ENCODE assay signal across 22 cellular contexts in genomic region chr11:117873828-117874125, GRCh38. TPM values are rescaled to one million over a fixed set of nuclear protein-coding genes. Genes with fewer than 3 reads are reported as not detected.
DNase-seq lines count a peak whose midpoint lies in the region; ATAC-seq and TF ChIP-seq lines count a peak whose summit lies in the region.
"Had no signal": no experiment of that assay in that cellular context is flagged by ENCODE, and none has a peak within 500 bp of the region (broad histone marks: within the 10 kb centered on the region; RNA-seq: fewer than 3 reads in every experiment).

No MANE protein-coding gene starts in this region.

- ATAC-seq in WTC11: no peak
- ATAC-seq in upper lobe of right lung: no peak
- ATAC-seq: left colon, mucosa of descending colon, SK-N-SH treated with all-trans-retinoic acid at 6 μM for 48 hours had no signal

- intact Hi-C loops in esophagus muscularis mucosa (cut with DNase I): no loop called here
- intact Hi-C loops in ovary (cut with DNase I): no loop called here
- intact Hi-C loops in upper lobe of right lung (cut with DNase I): no loop called here
- intact Hi-C loops in activated naive CD4-positive, alpha-beta T cell treated with anti-CD3 and anti-CD28 coated beads for 36 hours (cut with micrococcal nuclease): no loop called here

- H3K36me3 ChIP-seq in esophagus muscularis mucosa (no peaks in the 10 kb centered on the region), ovary (no peaks in the 10 kb centered on the region), upper lobe of right lung (no peaks in the 10 kb centered on the region)
- H3K36me3 ChIP-seq: right lobe of liver, suprapubic skin had no signal

- H3K4me3 ChIP-seq in esophagus muscularis mucosa: peak overlapping the region in 1 of 4 donors; percentile 64
- H3K4me3 ChIP-seq in ovary: no peak overlapping the region
- H3K4me3 ChIP-seq in upper lobe of right lung: peak overlapping the region; percentile 55
- H3K4me3 ChIP-seq: mucosa of descending colon, right lobe of liver had no signal

- no peaks in the 10 kb centered on the region for H3K9me3 Mint-ChIP-seq in WTC11
- no peaks in the 10 kb centered on the region for H3K9me3 Mint-ChIP-seq in activated naive CD4-positive, alpha-beta T cell treated with anti-CD3 and anti-CD28 coated beads for 36 hours
- H3K9me3 Mint-ChIP-seq: activated B cell treated with CpG ODN at 0.5 μM for 24 hours; T-helper 2 cell treated with Interferon-gamma antibody and Interleukin-4, amounts not matched to agents 5 μg/mL and 100 μg/mL, for 36 hours had no signal

- CTCF ChIA-PET in WTC11 (lab: Charles Lee): no interaction called here
- CTCF ChIA-PET in activated naive CD4-positive, alpha-beta T cell treated with anti-CD3 and anti-CD28 coated beads for 36 hours (lab: Charles Lee): no interaction called here

- H3K4me1 Mint-ChIP-seq in WTC11: peaks cover 59% of the 10 kb centered on the region
- H3K4me1 Mint-ChIP-seq in activated naive CD4-positive, alpha-beta T cell treated with anti-CD3 and anti-CD28 coated beads for 36 hours (ENCODE audit: low read depth): peaks cover 29% of the 10 kb centered on the region

- TF ChIP-seq CTCF in WTC11 (IDR thresholded peaks at IDR 0.05) (no peak), esophagus muscularis mucosa (IDR thresholded peaks at IDR 0.05) (no peak), ovary (IDR thresholded peaks at IDR 0.05) (no peak), upper lobe of right lung (IDR thresholded peaks at IDR 0.05) (no peak), GM13977 (IDR thresholded peaks at IDR 0.05; ENCODE audit: extremely low read depth, insufficient read depth, missing control alignments) (no peak)

- POLR2A ChIA-PET in WTC11 (lab: Charles Lee): no interaction called here

- peaks cover 84% of the 10 kb centered on the region for H3K27me3 Mint-ChIP-seq in WTC11 (ENCODE audit: low read depth)
- peaks cover 47% of the 10 kb centered on the region for H3K27me3 Mint-ChIP-seq in activated naive CD4-positive, alpha-beta T cell treated with anti-CD3 and anti-CD28 coated beads for 36 hours (ENCODE audit: low read depth)

- peak overlapping the region; percentile 95 for H3K4me3 Mint-ChIP-seq in WTC11
- H3K4me3 Mint-ChIP-seq in activated naive CD4-positive, alpha-beta T cell treated with anti-CD3 and anti-CD28 coated beads for 36 hours: no peak overlapping the region
- H3K4me3 Mint-ChIP-seq: activated B cell treated with CpG ODN at 0.5 μM for 24 hours; T-helper 2 cell treated with Interferon-gamma antibody and Interleukin-4, amounts not matched to agents 5 μg/mL and 100 μg/mL, for 36 hours had no signal

- no peak overlapping the region for H3K27ac Mint-ChIP-seq in WTC11
- no peak overlapping the region for H3K27ac Mint-ChIP-seq in activated naive CD4-positive, alpha-beta T cell treated with anti-CD3 and anti-CD28 coated beads for 36 hours
- H3K27ac Mint-ChIP-seq: activated B cell treated with CpG ODN at 0.5 μM for 24 hours; T-helper 2 cell treated with Interferon-gamma antibody and Interleukin-4, amounts not matched to agents 5 μg/mL and 100 μg/mL, for 36 hours had no signal

- in situ Hi-C loops in GM13977 (cut with MboI; ENCODE audit: low pct_unique_long_range_greater_than_20kb, low sequenced_read_pairs, unreplicated experiment): no loop called here

- TF ChIP-seq EP300 in esophagus muscularis mucosa (IDR thresholded peaks at IDR 0.05) (no peak), ovary (IDR thresholded peaks at IDR 0.05) (no peak)

- DNase-seq in WTC11 (ENCODE audit: low spot score) (no peak), esophagus muscularis mucosa (ENCODE audit: extremely low spot score) (no peak), ovary (no peak), upper lobe of right lung (no peak), GM13977 (ENCODE audit: low spot score) (no peak), DMS53 (lab: John Stamatoyannopoulos, UW) (no peak)
- DNase-seq in activated naive CD4-positive, alpha-beta T cell treated with anti-CD3 and anti-CD28 coated beads for 36 hours: no peak
- DNase-seq: activated B cell treated with CpG ODN at 0.5 μM for 24 hours; activated CD4-positive, alpha-beta T cell treated with anti-CD3 and anti-CD28 coated beads, Interleukin-2, amount 50 U/mL, for 48 hours; activated naive CD4-positive, alpha-beta T cell treated with Interleukin-2 at 50 U/mL for 16 hours; activated T-cell treated with anti-CD3 and anti-CD28 coated beads for 4 hours; amygdala; left colon; mucosa of descending colon; NCI-H1105 treated with DMSO at 0.1 percent for 48 hours; NCI-H524 treated with DMSO at 0.1 percent for 48 hours; right lobe of liver; RPMI8226 had no signal

- H3K36me3 Mint-ChIP-seq in WTC11: no peaks in the 10 kb centered on the region
- H3K36me3 Mint-ChIP-seq in activated naive CD4-positive, alpha-beta T cell treated with anti-CD3 and anti-CD28 coated beads for 36 hours (ENCODE audit: low read depth): no peaks in the 10 kb centered on the region

- H3K4me1 ChIP-seq in esophagus muscularis mucosa (peaks cover 61 to 92% (median 83%) of the 10 kb centered on the region in 4 donors), ovary (ENCODE audit: insufficient read depth) (peaks cover 39% of the 10 kb centered on the region), upper lobe of right lung (peaks cover 44% of the 10 kb centered on the region)
- H3K4me1 ChIP-seq: right lobe of liver had no signal

- H3K27ac ChIP-seq in esophagus muscularis mucosa (replicated peaks in 1 of 4): peak overlapping the region; percentile 45 to 81 (median 72)
- peak overlapping the region; percentile 61 to 69 for H3K27ac ChIP-seq in ovary
- H3K27ac ChIP-seq in upper lobe of right lung: no peak overlapping the region
- H3K27ac ChIP-seq: right lobe of liver, suprapubic skin had no signal

- H3K27me3 ChIP-seq in esophagus muscularis mucosa (peaks cover 0 to 23% (median 3%) of the 10 kb centered on the region in 4 donors), ovary (no peaks in the 10 kb centered on the region), upper lobe of right lung (peaks cover 28% of the 10 kb centered on the region)

- 91% methylated on average over 8 of the region's 8 CpGs for WGBS in esophagus muscularis mucosa
- WGBS in ovary, 3 donors: 80 to 87% (median 82%) methylated on average over 8 of the region's 8 CpGs

- TF ChIP-seq POLR2A in esophagus muscularis mucosa (IDR thresholded peaks at IDR 0.05; ENCODE audit: low read depth): no peak
- no peak for TF ChIP-seq POLR2A in ovary (IDR thresholded peaks at IDR 0.05)

- H3K9me3 ChIP-seq in esophagus muscularis mucosa: no peaks in the 10 kb centered on the region
- H3K9me3 ChIP-seq in ovary: no peaks in the 10 kb centered on the region
- no peaks in the 10 kb centered on the region for H3K9me3 ChIP-seq in upper lobe of right lung
- H3K9me3 ChIP-seq: mucosa of descending colon, right lobe of liver, suprapubic skin had no signal

TF ChIP-seq in WTC11, 78 proteins besides CTCF, POLR2A, EP300 and RAD21 (continues in another document):
- TF ChIP-seq HMGXB4 (CRISPR knock-in tag; IDR thresholded peaks at IDR 0.05) (no peak), ZNF317 (CRISPR knock-in tag; IDR thresholded peaks at IDR 0.05; ENCODE audit: borderline replicate concordance, low read depth) (no peak), TEAD1 (CRISPR knock-in tag; IDR thresholded peaks at IDR 0.05) (no peak), ATF1 (CRISPR knock-in tag; IDR thresholded peaks at IDR 0.05) (no peak), CREB1 (CRISPR knock-in tag; IDR thresholded peaks at IDR 0.05) (no peak), ZNF416 (CRISPR knock-in tag; IDR thresholded peaks at IDR 0.05) (no peak), CBFB (CRISPR knock-in tag; IDR thresholded peaks at IDR 0.05; ENCODE audit: low read depth) (no peak), SOX15 (CRISPR knock-in tag; IDR thresholded peaks at IDR 0.05) (no peak), ZNF138 (CRISPR knock-in tag; conservative IDR thresholded peaks at IDR 0.05) (no peak), ZNF121 (CRISPR knock-in tag; IDR thresholded peaks at IDR 0.05) (no peak), MYBL2 (CRISPR knock-in tag; IDR thresholded peaks at IDR 0.05) (no peak), NFE2L1 (CRISPR knock-in tag; IDR thresholded peaks at IDR 0.05) (no peak)

RNA-seq across cellular contexts. Expression of gene FXYD6, which starts 2.7 kb away (rescaled TPM):
- 26.2 to 31.6 TPM (median 30.1 TPM) in 3 replicates for total RNA-seq in WTC11 (2021)
- 100 to 1,000 TPM in 2 of 4 donors, 10 to 100 TPM in 2; 78.9 to 105 (median 91.5) TPM for total RNA-seq in esophagus muscularis mucosa
- 100 to 1,000 TPM; 119 to 322 (median 264) TPM for total RNA-seq in ovary
- 100 to 1,000 TPM; 256 to 445 TPM for polyA plus RNA-seq in ovary
- total RNA-seq in upper lobe of right lung: 59.0 TPM
- not detected for total RNA-seq in activated naive CD4-positive, alpha-beta T cell treated with anti-CD3 and anti-CD28 coated beads for 36 hours
- total RNA-seq: activated B cell treated with CpG ODN at 0.5 μM for 24 hours had no signal

RNA-seq across cellular contexts. Expression of gene FXYD2, which starts 49.2 kb away (rescaled TPM):
- total RNA-seq in WTC11 (2021) (1.4 to 2.1 TPM (median 1.6 TPM) in 3 replicates), esophagus muscularis mucosa (1 to 10 TPM in 3 of 4 donors, under 1 TPM in 1; 0.52 to 5.8 (median 3.7) TPM), ovary (10 to 100 TPM in 5 of 7 donors, 1 to 10 TPM in 2; 3.2 to 23.1 (median 14.7) TPM), upper lobe of right lung (3.6 TPM)
- 1 to 10 TPM; 1.7 to 5.0 TPM for polyA plus RNA-seq in ovary
- total RNA-seq in activated naive CD4-positive, alpha-beta T cell treated with anti-CD3 and anti-CD28 coated beads for 36 hours: 1 to 10 TPM in 1 of 2 experiments, not detected in 1; 1.1 TPM
- total RNA-seq: Daoy, suprapubic skin had no signal

RNA-seq across cellular contexts. Expression of gene TMPRSS13, which starts 55.4 kb away (rescaled TPM):
- 0.62 to 1.1 TPM (median 0.63 TPM) in 3 replicates for total RNA-seq in WTC11 (2021)
- not detected for total RNA-seq in esophagus muscularis mucosa
- 1 to 10 TPM in 1 of 7 donors, under 1 TPM in 4, not detected in 2; 0.12 to 2.0 (median 0.24) TPM for total RNA-seq in ovary
- under 1 TPM; 0.05 to 0.22 TPM for polyA plus RNA-seq in ovary
- total RNA-seq in upper lobe of right lung: 9.9 TPM
- total RNA-seq in activated naive CD4-positive, alpha-beta T cell treated with anti-CD3 and anti-CD28 coated beads for 36 hours: under 1 TPM; 0.15 to 0.21 TPM

Comparison
In these comparisons a context has a peak if more than half of its experiments do, and no peak if none do; other contexts are left out.
1. RNA of gene FXYD6, which starts 2.7 kb away (total RNA-seq): 119 to 322 TPM in ovary, 78.9 to 105 TPM in esophagus muscularis mucosa, 59.0 TPM in upper lobe of right lung (single experiment) and 26.2 to 31.6 TPM in WTC11; not detected in activated naive CD4-positive, alpha-beta T cell treated with anti-CD3 and anti-CD28 coated beads for 36 hours; every median in the first group is over 10 times any median in the second.